Comparison of ENCODE assay signal across 10 cellular contexts in the genomic region with DNA sequence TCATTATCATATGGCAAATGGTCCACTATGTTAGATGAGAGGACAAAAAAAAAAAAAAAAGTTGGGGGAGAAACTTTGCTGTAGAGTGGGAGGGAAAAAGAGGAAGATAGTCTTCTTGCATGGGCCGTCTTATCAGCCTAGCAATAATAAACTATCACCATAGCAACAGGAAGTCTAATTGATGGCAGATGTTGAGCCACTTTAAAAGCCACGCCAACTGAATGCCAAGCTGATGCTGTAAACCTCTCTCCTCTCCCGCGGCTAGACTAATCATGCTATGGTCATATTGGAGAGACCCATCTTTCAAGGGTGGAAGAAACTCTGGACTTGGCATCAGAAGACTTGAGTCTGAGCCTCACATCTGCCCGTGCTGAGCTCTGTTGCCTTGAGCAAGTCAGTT.
A peak's percentile ranks its signal among the peaks of the same experiment; 100 is the strongest.
DNase-seq lines count a peak whose midpoint lies in the region; ATAC-seq and TF ChIP-seq lines count a peak whose summit lies in the region.
"Had no signal": no experiment of that assay in that cellular context is flagged by ENCODE, and none has a peak within 500 bp of the region (broad histone marks: within the 10 kb centered on the region; RNA-seq: fewer than 3 reads in every experiment).

No MANE protein-coding gene starts in this region.

- H3K36me3 Mint-ChIP-seq in activated B cell treated with CpG ODN at 0.5 μM for 24 hours (ENCODE audit: low read depth) (no peaks in the 10 kb centered on the region), MCF 10A (ENCODE audit: insufficient read depth, unreplicated experiment) (no peaks in the 10 kb centered on the region), progenitor cell of endocrine pancreas (ENCODE audit: insufficient read depth) (no peaks in the 10 kb centered on the region)

- H3K27me3 Mint-ChIP-seq in activated B cell treated with CpG ODN at 0.5 μM for 24 hours = no peaks in the 10 kb centered on the region
- H3K27me3 Mint-ChIP-seq in MCF 10A (ENCODE audit: insufficient read depth, unreplicated experiment) = no peaks in the 10 kb centered on the region
- no peaks in the 10 kb centered on the region for H3K27me3 Mint-ChIP-seq in progenitor cell of endocrine pancreas

- POLR2A ChIA-PET in activated B cell treated with CpG ODN at 0.5 μM for 24 hours (lab: Charles Lee) = interaction anchor here (0.7 to 1.1 kb wide), 3 partner anchors 69 to 907 kb away, joined by 3 read pairs; a partner anchor contains a TSS
- POLR2A ChIA-PET in MCF 10A (lab: Yijun Ruan, JAX) = interaction anchor here (1.0 to 1.3 kb wide), 2 partner anchors 10 to 23 kb away, joined by 4 to 5 read pairs; no protein-coding TSS in a partner anchor

- H3K4me3 Mint-ChIP-seq in activated B cell treated with CpG ODN at 0.5 μM for 24 hours (no peak overlapping the region), MCF 10A (ENCODE audit: unreplicated experiment) (no peak overlapping the region), progenitor cell of endocrine pancreas (ENCODE audit: low read depth) (no peak overlapping the region)

- BruUV-seq in MCF 10A (replicated peaks; lab: Mats Ljungman, UMichigan) = no TSS peak

- TF ChIP-seq CTCF in activated B cell treated with CpG ODN at 0.5 μM for 24 hours (IDR thresholded peaks at IDR 0.05) (no peak), MCF 10A (IDR thresholded peaks at IDR 0.05; ENCODE audit: unreplicated experiment) (no peak), progenitor cell of endocrine pancreas (IDR thresholded peaks at IDR 0.05; ENCODE audit: unreplicated experiment) (no peak)

- peaks cover 27% of the 10 kb centered on the region for H3K4me1 Mint-ChIP-seq in activated B cell treated with CpG ODN at 0.5 μM for 24 hours
- peaks cover 5% of the 10 kb centered on the region for H3K4me1 Mint-ChIP-seq in MCF 10A (ENCODE audit: insufficient read depth, unreplicated experiment)
- H3K4me1 Mint-ChIP-seq in progenitor cell of endocrine pancreas (ENCODE audit: low read depth) = peaks cover 31% of the 10 kb centered on the region

- DNase-seq in DMS79 (lab: John Stamatoyannopoulos, UW) (peak; percentile 25), NCI-H1417 treated with DMSO at 0.1 percent for 48 hours (lab: John Stamatoyannopoulos, UW) (peak; percentile 14), activated B cell treated with CpG ODN at 0.5 μM for 24 hours (no peak), myocyte (ENCODE audit: low read depth) (peak; percentile 56), MCF 10A (ENCODE audit: unreplicated experiment) (no peak), progenitor cell of endocrine pancreas (ENCODE audit: low spot score, unreplicated experiment) (no peak)
- DNase-seq: activated CD4-positive, alpha-beta T cell treated with anti-CD3 and anti-CD28 coated beads, Interleukin-2, amount 50 U/mL, for 1 hour; transverse colon had no signal

- no peaks in the 10 kb centered on the region for H3K9me3 Mint-ChIP-seq in activated B cell treated with CpG ODN at 0.5 μM for 24 hours
- peaks cover 9% of the 10 kb centered on the region for H3K9me3 Mint-ChIP-seq in MCF 10A (ENCODE audit: unreplicated experiment)
- no peaks in the 10 kb centered on the region for H3K9me3 Mint-ChIP-seq in progenitor cell of endocrine pancreas (ENCODE audit: low read depth)

- CTCF ChIA-PET in activated B cell treated with CpG ODN at 0.5 μM for 24 hours (lab: Charles Lee) = no interaction called here
- CTCF ChIA-PET in MCF 10A (lab: Yijun Ruan, JAX) = interaction anchor here (0.7 to 0.9 kb wide), 2 partner anchors 67 to 853 kb away, joined by 3 to 8 read pairs; no protein-coding TSS in a partner anchor

- ATAC-seq in activated B cell treated with CpG ODN at 0.5 μM for 24 hours (ENCODE audit: low read depth) (peak; percentile 66), GM18868 (IDR thresholded peaks at IDR 0.05; ENCODE audit: unreplicated experiment) (no peak)
- ATAC-seq in activated CD4-positive, CD25-positive, alpha-beta regulatory T cell treated with anti-CD3 and anti-CD28 coated beads, Interleukin-2, amount 50 U/mL, for 24 hours = no peak

- H3K27ac Mint-ChIP-seq in activated B cell treated with CpG ODN at 0.5 μM for 24 hours (peak overlapping the region; percentile 22), MCF 10A (ENCODE audit: low read depth, unreplicated experiment) (no peak overlapping the region), progenitor cell of endocrine pancreas (no peak overlapping the region)

- intact Hi-C loops in activated B cell treated with CpG ODN at 0.5 μM for 24 hours (cut with micrococcal nuclease) = loop anchor here (1.0 to 10.0 kb wide), 3 partner anchors 120 to 908 kb away; a partner anchor contains a TSS
- intact Hi-C loops in MCF 10A (cut with micrococcal nuclease) = loop anchor here (10.0 kb wide), 1 partner anchor 768 kb away; no protein-coding TSS in a partner anchor

Comparison
In these comparisons a context has a peak if more than half of its experiments do, and no peak if none do; other contexts are left out.
1. DNase-seq: peak in DMS79 (single experiment), NCI-H1417 treated with DMSO at 0.1 percent for 48 hours (single experiment) and myocyte (single experiment); none in activated B cell treated with CpG ODN at 0.5 μM for 24 hours (single experiment), MCF 10A (single experiment) and progenitor cell of endocrine pancreas (single experiment).